8 cellular contexts compared by ENCODE assay signal in the genomic region with DNA sequence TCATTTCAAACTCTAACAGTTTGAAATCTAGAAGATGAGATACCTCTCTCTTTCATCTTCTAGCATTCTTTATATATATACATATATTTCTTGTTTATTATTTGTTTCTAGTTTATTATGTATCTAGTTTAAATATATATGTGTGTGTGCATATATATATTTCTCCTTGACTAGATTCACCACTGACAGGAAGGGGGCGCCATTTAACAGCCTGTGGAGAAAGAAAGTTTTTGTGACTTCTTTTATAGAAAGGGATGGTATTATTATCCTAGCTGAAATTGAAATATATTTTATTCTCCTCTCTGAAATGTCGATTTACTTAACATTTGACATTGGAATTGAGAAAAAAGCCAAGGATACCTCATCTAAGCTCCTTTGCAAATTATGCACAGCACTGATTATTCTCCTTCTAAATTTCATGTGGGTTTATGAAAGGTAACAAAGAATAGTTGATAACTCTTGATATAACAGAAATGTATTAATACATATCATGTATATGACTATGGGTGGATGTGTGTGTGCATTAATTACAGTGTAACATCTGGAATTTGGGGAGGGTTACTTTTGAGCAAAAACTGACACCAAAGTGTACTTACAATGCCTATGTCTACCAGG.
A peak's percentile ranks its signal among the peaks of the same experiment; 100 is the strongest.
DNase-seq lines count a peak whose midpoint lies in the region; ATAC-seq, FAIRE-seq and TF ChIP-seq lines count a peak whose summit lies in the region.

No MANE protein-coding gene starts in this region.

- H3K79me2 ChIP-seq in DND-41 (ENCODE audit: insufficient read depth, low read length) = no peaks in the 10 kb centered on the region

- no peaks in the 10 kb centered on the region for H3K9me3 ChIP-seq in DND-41 (ENCODE audit: insufficient read depth, low read length, severe bottlenecking)

- H3K27ac ChIP-seq in DND-41 (ENCODE audit: low read length) (no peak overlapping the region), brain microvascular endothelial cell (no peak overlapping the region)

- in situ Hi-C loops in brain microvascular endothelial cell (cut with HindIII; ENCODE audit: low pct_ligation_motif_present, low sequenced_read_pairs) = no loop called here

- H3K9ac ChIP-seq in DND-41 (ENCODE audit: low read depth, low read length) = no peak overlapping the region

- no peak overlapping the region for H3K4me2 ChIP-seq in DND-41 (ENCODE audit: insufficient read depth, low read length)

- H3K4me1 ChIP-seq in DND-41 (ENCODE audit: insufficient read depth, low read length) = no peaks in the 10 kb centered on the region

- TF ChIP-seq CTCF in DND-41 (IDR thresholded peaks at IDR 0.05; ENCODE audit: borderline replicate concordance, extremely low read depth, low read length, poor library complexity, severe bottlenecking) (peak; percentile 71), brain microvascular endothelial cell (IDR thresholded peaks at IDR 0.05; ENCODE audit: low read depth, low read length, missing control alignments) (peak; percentile 75)

- no peak overlapping the region for H3K4me3 ChIP-seq in DND-41 (ENCODE audit: low read depth in 1 of 2, low read length in 2 of 2)
- H3K4me3 ChIP-seq in brain microvascular endothelial cell (ENCODE audit: low read depth, low read length) = no peak overlapping the region

- ATAC-seq in DND-41 (ENCODE audit: insufficient read depth, low read depth) = no peak

- H3K36me3 ChIP-seq in DND-41 (ENCODE audit: insufficient read depth, low read length) (no peaks in the 10 kb centered on the region), brain microvascular endothelial cell (replicated peaks) (no peaks in the 10 kb centered on the region)

- no peaks in the 10 kb centered on the region for H4K20me1 ChIP-seq in DND-41 (ENCODE audit: insufficient read depth, low read length)

- H3K27me3 ChIP-seq in DND-41 (ENCODE audit: insufficient read depth, low read length, poor library complexity) (no peaks in the 10 kb centered on the region), brain microvascular endothelial cell (replicated peaks) (no peaks in the 10 kb centered on the region)

- H2AFZ ChIP-seq in DND-41 (ENCODE audit: low read depth, low read length) = no peak overlapping the region

- DNase-seq in DND-41 = peak; percentile 39
- peak; percentile 19 for DNase-seq in HTR-8/SVneo (ENCODE audit: insufficient read length, low spot score)
- peak; percentile 53 for DNase-seq in RKO (ENCODE audit: low spot score)
- DNase-seq in brain microvascular endothelial cell = peak; percentile 60
- DNase-seq in kidney glomerular epithelial cell (lab: John Stamatoyannopoulos, UW) = peak; percentile 38
- DNase-seq in stimulated activated CD8-positive, alpha-beta memory T cell treated with anti-CD3 and anti-CD28 coated beads, Interleukin-15, amount 100 ng/mL, for 1 hour (ENCODE audit: low read depth) = peak; percentile 2
- no peak for DNase-seq in NCI-H2107 treated with DMSO at 0.1 percent for 48 hours (lab: John Stamatoyannopoulos, UW; ENCODE audit: unreplicated experiment)
- no peak for DNase-seq in iPS-NIHi7 (ENCODE audit: extremely low spot score)

- FAIRE-seq in HTR-8/SVneo (lab: Jason Lieb, UNC) = no peak

Comparison
In these comparisons a context has a peak if more than half of its experiments do, and no peak if none do; other contexts are left out.
1. DNase-seq: peak in DND-41 (single experiment), HTR-8/SVneo (single experiment), RKO (single experiment), brain microvascular endothelial cell (single experiment), kidney glomerular epithelial cell (single experiment) and stimulated activated CD8-positive, alpha-beta memory T cell treated with anti-CD3 and anti-CD28 coated beads, Interleukin-15, amount 100 ng/mL, for 1 hour (single experiment); none in NCI-H2107 treated with DMSO at 0.1 percent for 48 hours (single experiment) and iPS-NIHi7 (single experiment).